ENCODE assay signal across 12 cellular contexts in genomic region chr3:46353639-46354410, GRCh38. TPM values are rescaled to one million over a fixed set of nuclear protein-coding genes. Genes with fewer than 3 reads are reported as not detected.
DNase-seq lines count a peak whose midpoint lies in the region; ATAC-seq and TF ChIP-seq lines count a peak whose summit lies in the region.
"Had no signal": no experiment of that assay in that cellular context is flagged by ENCODE, and none has a peak within 500 bp of the region (broad histone marks: within the 10 kb centered on the region; RNA-seq: fewer than 3 reads in every experiment).

Gene CCR2, plus strand, starts transcription at chr3:46354111. Its CDS starts 3,417 bp downstream, at chr3:46357528.

- H3K9me3 ChIP-seq in esophagus muscularis mucosa, result no peaks in the 10 kb centered on the region
- no peaks in the 10 kb centered on the region for H3K9me3 ChIP-seq in transverse colon
- H3K9me3 ChIP-seq: heart left ventricle had no signal

- peaks cover under 1% of the 10 kb centered on the region for H3K9me3 Mint-ChIP-seq in activated naive CD4-positive, alpha-beta T cell treated with anti-CD3 and anti-CD28 coated beads, Interleukin-2, amount 10 ng/mL, durations not matched to agents 7 days and 5 days
- H3K9me3 Mint-ChIP-seq in activated B cell treated with CpG ODN at 0.5 μM for 24 hours, result no peaks in the 10 kb centered on the region

- H3K36me3 Mint-ChIP-seq in activated naive CD4-positive, alpha-beta T cell treated with anti-CD3 and anti-CD28 coated beads, Interleukin-2, amount 10 ng/mL, durations not matched to agents 7 days and 5 days, result peaks cover 52% of the 10 kb centered on the region
- no peaks in the 10 kb centered on the region for H3K36me3 Mint-ChIP-seq in activated B cell treated with CpG ODN at 0.5 μM for 24 hours (ENCODE audit: low read depth)
- H3K36me3 Mint-ChIP-seq: mesothelial cell of epicardium had no signal

- H3K4me3 ChIP-seq in esophagus muscularis mucosa (peak within 1 kb of the TSS in 1 of 4 donors; percentile 14), transverse colon (peak within 1 kb of the TSS in 1 of 4 donors; percentile 24)
- H3K4me3 ChIP-seq: dorsolateral prefrontal cortex had no signal

- peak within 1 kb of the TSS; percentile 81 for H3K4me3 Mint-ChIP-seq in activated naive CD4-positive, alpha-beta T cell treated with anti-CD3 and anti-CD28 coated beads, Interleukin-2, amount 10 ng/mL, durations not matched to agents 7 days and 5 days
- peak within 1 kb of the TSS; percentile 60 for H3K4me3 Mint-ChIP-seq in activated B cell treated with CpG ODN at 0.5 μM for 24 hours
- H3K4me3 Mint-ChIP-seq: mesothelial cell of epicardium had no signal

- H3K4me1 Mint-ChIP-seq in activated naive CD4-positive, alpha-beta T cell treated with anti-CD3 and anti-CD28 coated beads, Interleukin-2, amount 10 ng/mL, durations not matched to agents 7 days and 5 days, result peaks cover 96% of the 10 kb centered on the region
- peaks cover 76% of the 10 kb centered on the region for H3K4me1 Mint-ChIP-seq in activated B cell treated with CpG ODN at 0.5 μM for 24 hours
- H3K4me1 Mint-ChIP-seq: mesothelial cell of epicardium had no signal

- CTCF ChIA-PET in activated naive CD4-positive, alpha-beta T cell treated with anti-CD3 and anti-CD28 coated beads, Interleukin-2, amount 10 ng/mL, durations not matched to agents 7 days and 5 days (lab: Charles Lee), result interaction anchor here (0.8 to 7.7 kb wide), 9 partner anchors 10 to 146 kb away, joined by 3 to 80 read pairs (median 4); partner anchors contain the start of genes CCR1 and CCR5
- CTCF ChIA-PET in activated B cell treated with CpG ODN at 0.5 μM for 24 hours (lab: Charles Lee), result interaction anchor here (0.6 to 1.6 kb wide), 4 partner anchors 15 to 415 kb away, joined by 3 to 4 read pairs (median 3); no protein-coding TSS in a partner anchor

- no peaks in the 10 kb centered on the region for H3K4me1 ChIP-seq in esophagus muscularis mucosa
- H3K4me1 ChIP-seq in transverse colon, result no peaks in the 10 kb centered on the region

- in situ Hi-C loops in transverse colon (cut with MboI; ENCODE audit: low pct_ligation_motif_present in 1 of 4, low pct_unique_long_range_greater_than_20kb in 1 of 4, low sequenced_read_pairs in 3 of 4) (loop anchor here in 1 of 4 donors (25.0 kb wide), 2 partner anchors 267 to 417 kb away; partner anchors contain the start of gene CXCR6), KBM-7 (cut with MboI; ENCODE audit: low pct_unique_long_range_greater_than_20kb, low sequenced_read_pairs) (no loop called here)

- H3K27ac ChIP-seq in esophagus muscularis mucosa (replicated peaks in 1 of 4) (no peak within 1 kb of the TSS), transverse colon (peak within 1 kb of the TSS; percentile 11 to 62 (median 30))
- H3K27ac ChIP-seq: dorsolateral prefrontal cortex had no signal

- DNase-seq in activated naive CD4-positive, alpha-beta T cell treated with anti-CD3 and anti-CD28 coated beads, Interleukin-2, amount 10 ng/mL, durations not matched to agents 7 days and 5 days, result no peak
- DNase-seq in activated naive CD4-positive, alpha-beta T cell (lab: John Stamatoyannopoulos, UW), result no peak
- DNase-seq in activated B cell treated with CpG ODN at 0.5 μM for 24 hours, result no peak
- peak; percentile 37 for DNase-seq in esophagus muscularis mucosa (ENCODE audit: extremely low spot score)
- DNase-seq in transverse colon, result no peak
- DNase-seq in NCI-H1092 (lab: John Stamatoyannopoulos, UW), result no peak
- DNase-seq in KBM-7, result no peak
- DNase-seq: dorsolateral prefrontal cortex, heart left ventricle, NCI-H2081 had no signal

- ATAC-seq in activated B cell treated with CpG ODN at 0.5 μM for 24 hours (ENCODE audit: low read depth) (peak; percentile 47), HG02852 (IDR thresholded peaks at IDR 0.05; ENCODE audit: unreplicated experiment) (no peak)
- ATAC-seq: heart left ventricle had no signal

- H3K27me3 Mint-ChIP-seq in activated naive CD4-positive, alpha-beta T cell treated with anti-CD3 and anti-CD28 coated beads, Interleukin-2, amount 10 ng/mL, durations not matched to agents 7 days and 5 days, result peaks cover 15% of the 10 kb centered on the region
- H3K27me3 Mint-ChIP-seq in activated B cell treated with CpG ODN at 0.5 μM for 24 hours, result no peaks in the 10 kb centered on the region

- TF ChIP-seq CTCF in activated B cell treated with CpG ODN at 0.5 μM for 24 hours (IDR thresholded peaks at IDR 0.05), result no peak
- no peak for TF ChIP-seq CTCF in esophagus muscularis mucosa (IDR thresholded peaks at IDR 0.05)
- TF ChIP-seq CTCF in transverse colon (IDR thresholded peaks at IDR 0.05), result no peak

- H3K36me3 ChIP-seq in esophagus muscularis mucosa, result no peaks in the 10 kb centered on the region
- H3K36me3 ChIP-seq in transverse colon, result no peaks in the 10 kb centered on the region
- H3K36me3 ChIP-seq: heart left ventricle had no signal

- TF ChIP-seq POLR2A in esophagus muscularis mucosa (IDR thresholded peaks at IDR 0.05; ENCODE audit: low read depth) (no peak), transverse colon (IDR thresholded peaks at IDR 0.05) (no peak)

- WGBS in esophagus muscularis mucosa, result 84% methylated on average over 7 of the region's 7 CpGs
- 63 to 79% methylated on average over 3 to 7 of the region's 7 CpGs for WGBS in transverse colon (ENCODE audit: low coverage in 1 of 2), 2 donors

- intact Hi-C loops in activated B cell treated with CpG ODN at 0.5 μM for 24 hours (cut with micrococcal nuclease), result no loop called here
- intact Hi-C loops in esophagus muscularis mucosa (cut with DNase I), result no loop called here
- intact Hi-C loops in transverse colon (cut with DNase I; ENCODE audit: low total_unique reads), result no loop called here

- no peak for TF ChIP-seq EP300 in esophagus muscularis mucosa (IDR thresholded peaks at IDR 0.05)
- TF ChIP-seq EP300 in transverse colon (IDR thresholded peaks at IDR 0.05; ENCODE audit: low read depth), result no peak

- peak within 1 kb of the TSS; percentile 94 for H3K27ac Mint-ChIP-seq in activated naive CD4-positive, alpha-beta T cell treated with anti-CD3 and anti-CD28 coated beads, Interleukin-2, amount 10 ng/mL, durations not matched to agents 7 days and 5 days
- no peak within 1 kb of the TSS for H3K27ac Mint-ChIP-seq in activated B cell treated with CpG ODN at 0.5 μM for 24 hours
- H3K27ac Mint-ChIP-seq: mesothelial cell of epicardium had no signal

- POLR2A ChIA-PET in activated B cell treated with CpG ODN at 0.5 μM for 24 hours (lab: Charles Lee), result no interaction called here

- H3K27me3 ChIP-seq in esophagus muscularis mucosa (peaks cover 0 to 37% (median 0%) of the 10 kb centered on the region in 4 donors), transverse colon (peaks cover 4% of the 10 kb centered on the region)

RNA-seq across cellular contexts. Expression of gene CCR2, which starts in this region (rescaled TPM):
- total RNA-seq in activated B cell treated with CpG ODN at 0.5 μM for 24 hours (0.16 and 0.29 TPM in 2 replicates), esophagus muscularis mucosa (1 to 10 TPM in 3 of 4 donors, under 1 TPM in 1; 0.46 to 6.0 (median 2.3) TPM), transverse colon (1 to 10 TPM in 2 of 4 donors, not detected in 2; 1.8 to 4.6 TPM)
- total RNA-seq: mesothelial cell of epicardium had no signal

Comparison
In these comparisons a context has a peak if more than half of its experiments do, and no peak if none do; other contexts are left out.
1. Peak in ATAC-seq in activated B cell treated with CpG ODN at 0.5 μM for 24 hours; RNA of the gene not detected or under 1 TPM.
2. H3K27ac ChIP-seq: peak in transverse colon (4 of 4); none in esophagus muscularis mucosa (0 of 4).